Comparison of ENCODE assay signal across 9 cellular contexts in genomic region chr12:120598674-120599463, GRCh38. TPM values are rescaled to one million over a fixed set of nuclear protein-coding genes. Genes with fewer than 3 reads are reported as not detected.
A peak's percentile ranks its signal among the peaks of the same experiment; 100 is the strongest.
DNase-seq lines count a peak whose midpoint lies in the region; ATAC-seq and TF ChIP-seq lines count a peak whose summit lies in the region.
"Had no signal": no experiment of that assay in that cellular context is flagged by ENCODE, and none has a peak within 500 bp of the region (broad histone marks: within the 10 kb centered on the region; RNA-seq: fewer than 3 reads in every experiment).

No MANE protein-coding gene starts in this region.

- H3K27ac ChIP-seq in PC-9 (no peak overlapping the region), gastrocnemius medialis (no peak overlapping the region)

- no peaks in the 10 kb centered on the region for H3K27me3 ChIP-seq in H7 (ENCODE audit: control insufficient read depth, insufficient read depth, low read length)
- no peaks in the 10 kb centered on the region for H3K27me3 ChIP-seq in PC-9 (ENCODE audit: insufficient read depth, low read depth)
- no peaks in the 10 kb centered on the region for H3K27me3 ChIP-seq in gastrocnemius medialis

- peaks cover 8% of the 10 kb centered on the region; the same call in 1 of the 2 replicates for H3F3A ChIP-seq in PC-9 (ENCODE audit: insufficient read depth, low read depth)

- intact Hi-C loops in PC-9 (cut with micrococcal nuclease; ENCODE audit: unreplicated experiment) = no loop called here
- intact Hi-C loops in gastrocnemius medialis (cut with DNase I; ENCODE audit: low total_unique reads) = no loop called here

- CTCF ChIA-PET in PC-9 (lab: Charles Lee) = interaction anchor here (0.6 to 0.7 kb wide), 2 partner anchors 131 to 315 kb away, joined by 4 to 7 read pairs; no protein-coding TSS in a partner anchor

- POLR2A ChIA-PET in PC-9 (lab: Charles Lee; ENCODE audit: unreplicated experiment) = interaction anchor here (0.7 kb wide), 1 partner anchor 233 kb away, joined by 4 read pairs; no protein-coding TSS in a partner anchor

- DNase-seq in H7 (peak; percentile 54), PC-9 (peak; percentile 23 to 65), fibroblast of villous mesenchyme (ENCODE audit: low read depth) (peak; percentile 36), gastrocnemius medialis (peak in 1 of 2 donors; percentile 12)
- DNase-seq: activated effector memory CD4-positive, alpha-beta T cell treated with anti-CD3 and anti-CD28 coated beads, Interleukin-2, amount 50 U/mL, for 16 hours; H9 had no signal

- H3K9me2 ChIP-seq in PC-9 (ENCODE audit: insufficient read depth) = no peaks in the 10 kb centered on the region

- no peak for TF ChIP-seq CTCF in PC-9 (conservative IDR thresholded peaks at IDR 0.05)
- no peak for TF ChIP-seq CTCF in fibroblast of villous mesenchyme (IDR thresholded peaks at IDR 0.05; ENCODE audit: insufficient read depth, low read depth, low read length)
- TF ChIP-seq CTCF in gastrocnemius medialis (IDR thresholded peaks at IDR 0.05 in 4 of 5, conservative IDR thresholded peaks at IDR 0.05 in 1 of 5) = no peak

- no peak overlapping the region for H2AFZ ChIP-seq in PC-9

- peak overlapping the region; percentile 57 for H3K4me2 ChIP-seq in PC-9

- H3K36me3 ChIP-seq in H7 (replicated peaks; ENCODE audit: control insufficient read depth, insufficient read depth, low read length) (no peaks in the 10 kb centered on the region), PC-9 (ENCODE audit: low read depth) (no peaks in the 10 kb centered on the region), gastrocnemius medialis (no peaks in the 10 kb centered on the region)

- H3K4me3 ChIP-seq in H7 (ENCODE audit: insufficient read depth, low read depth, low read length) (no peak overlapping the region), PC-9 (no peak overlapping the region), fibroblast of villous mesenchyme (ENCODE audit: low read depth, low read length) (no peak overlapping the region), gastrocnemius medialis (no peak overlapping the region)

- no peaks in the 10 kb centered on the region for H3K9me3 ChIP-seq in PC-9 (ENCODE audit: insufficient read depth, low read depth)
- H3K9me3 ChIP-seq in gastrocnemius medialis = no peaks in the 10 kb centered on the region

- in situ Hi-C loops in gastrocnemius medialis (cut with MboI; ENCODE audit: low sequenced_read_pairs in 4 of 4) = no loop called here

- no TSS peak for BruUV-seq in PC-9 (replicated peaks; lab: Mats Ljungman, UMichigan)

- no peaks in the 10 kb centered on the region for H4K20me1 ChIP-seq in PC-9 (ENCODE audit: insufficient read depth)

- H3K79me2 ChIP-seq in PC-9 (ENCODE audit: low read depth) = no peaks in the 10 kb centered on the region

- ATAC-seq in gastrocnemius medialis = peak; percentile 94 to 96
- no peak for ATAC-seq in HG03571 (IDR thresholded peaks at IDR 0.05; ENCODE audit: unreplicated experiment)
- no peak for ATAC-seq in HG02623 (IDR thresholded peaks at IDR 0.05; ENCODE audit: unreplicated experiment)
- ATAC-seq in GM19328 (IDR thresholded peaks at IDR 0.05; ENCODE audit: unreplicated experiment) = no peak

- H3K4me1 ChIP-seq in PC-9 (replicated peaks; ENCODE audit: insufficient read depth) = peaks cover 26% of the 10 kb centered on the region
- peaks cover 0 to 5% of the 10 kb centered on the region in 2 donors for H3K4me1 ChIP-seq in gastrocnemius medialis

- TF ChIP-seq POLR2A in gastrocnemius medialis (IDR thresholded peaks at IDR 0.05) = no peak

RNA-seq across cellular contexts. Expression of gene POP5, which starts 17.7 kb away (rescaled TPM):
- total RNA-seq in H7 (2014; rRNA removed; shearing (Covaris generic)) = 52.6 and 53.8 TPM in 2 replicates
- total RNA-seq in PC-9 (2021) (26.5 and 30.5 TPM in 2 replicates), fibroblast of villous mesenchyme (35.8 and 40.6 TPM in 2 replicates), gastrocnemius medialis (10 to 100 TPM; 12.2 to 23.3 (median 15.2) TPM)

RNA-seq across cellular contexts. Expression of gene CABP1, which starts 41.6 kb away (rescaled TPM):
- 4.4 and 6.0 TPM in 2 replicates for total RNA-seq in H7 (2014; rRNA removed; shearing (Covaris generic))
- total RNA-seq in PC-9 (2021) = not detected in 2 replicates
- not detected in 2 replicates for total RNA-seq in fibroblast of villous mesenchyme
- 1 to 10 TPM in 1 of 4 donors, under 1 TPM in 2, not detected in 1; 0.52 to 1.6 (median 0.62) TPM for total RNA-seq in gastrocnemius medialis

Comparison
In these comparisons a context has a peak if more than half of its experiments do, and no peak if none do; other contexts are left out.
1. ATAC-seq: peak in gastrocnemius medialis (2 of 2); none in HG03571 (single experiment), HG02623 (single experiment) and GM19328 (single experiment).